ENCODE assay signal across 15 cellular contexts in the genomic region with DNA sequence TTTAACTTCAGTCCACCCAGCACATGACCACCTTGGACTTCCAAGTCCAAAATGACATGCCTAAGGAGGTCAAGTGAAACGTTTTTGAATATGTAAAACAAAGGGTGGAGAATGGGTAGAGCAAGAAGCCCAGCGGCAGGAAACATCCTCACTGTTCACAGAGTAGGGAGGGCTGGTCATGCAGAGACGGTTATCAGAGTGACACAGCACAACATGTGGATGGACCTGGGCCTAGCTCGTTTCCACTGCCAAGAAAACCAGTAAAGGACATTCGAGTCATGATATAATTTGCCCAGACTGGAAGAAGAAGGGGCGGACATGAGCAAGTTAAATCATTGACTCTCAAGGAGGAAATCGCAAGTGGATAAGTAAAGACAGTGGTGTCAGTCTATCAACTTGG.
DNase-seq lines count a peak whose midpoint lies in the region; ATAC-seq and TF ChIP-seq lines count a peak whose summit lies in the region.
"Had no signal": no experiment of that assay in that cellular context is flagged by ENCODE, and none has a peak within 500 bp of the region (broad histone marks: within the 10 kb centered on the region; RNA-seq: fewer than 3 reads in every experiment).

No MANE protein-coding gene starts in this region.

- peak overlapping the region; percentile 22 for H3K27ac ChIP-seq in angular gyrus (ENCODE audit: low read depth, low read length)
- H3K27ac ChIP-seq in body of pancreas = no peak overlapping the region
- H3K27ac ChIP-seq: parathyroid adenoma, thyroid gland had no signal

- no peak overlapping the region for H3K4me3 Mint-ChIP-seq in stimulated activated naive CD8-positive, alpha-beta T cell treated with anti-CD3 and anti-CD28 coated beads, Interleukin-15, amount 100 ng/mL, for 72 hours
- H3K4me3 Mint-ChIP-seq: CD4-positive, alpha-beta memory T cell had no signal

- H3K27me3 Mint-ChIP-seq in stimulated activated naive CD8-positive, alpha-beta T cell treated with anti-CD3 and anti-CD28 coated beads, Interleukin-15, amount 100 ng/mL, for 72 hours = no peaks in the 10 kb centered on the region
- H3K27me3 Mint-ChIP-seq: CD4-positive, alpha-beta memory T cell had no signal

- H3K27ac Mint-ChIP-seq in stimulated activated naive CD8-positive, alpha-beta T cell treated with anti-CD3 and anti-CD28 coated beads, Interleukin-15, amount 100 ng/mL, for 72 hours = peak overlapping the region; percentile 7 to 44

- ATAC-seq in stimulated activated naive CD8-positive, alpha-beta T cell treated with anti-CD3 and anti-CD28 coated beads, Interleukin-15, amount 100 ng/mL, for 72 hours = no peak
- no peak for ATAC-seq in GM21381 (IDR thresholded peaks at IDR 0.05; ENCODE audit: unreplicated experiment)
- ATAC-seq in body of pancreas = no peak

- H3K4me1 ChIP-seq in body of pancreas = peaks cover 23% of the 10 kb centered on the region
- H3K4me1 ChIP-seq: thyroid gland had no signal

- H3K4me1 Mint-ChIP-seq in stimulated activated naive CD8-positive, alpha-beta T cell treated with anti-CD3 and anti-CD28 coated beads, Interleukin-15, amount 100 ng/mL, for 72 hours = no peaks in the 10 kb centered on the region

- H3K9me3 ChIP-seq in body of pancreas = no peaks in the 10 kb centered on the region
- H3K9me3 ChIP-seq: thyroid gland had no signal

- H3K27me3 ChIP-seq in body of pancreas = no peaks in the 10 kb centered on the region
- H3K27me3 ChIP-seq: thyroid gland had no signal

- intact Hi-C loops in cardiac septum (cut with DNase I) = no loop called here
- intact Hi-C loops in body of pancreas (cut with DNase I) = no loop called here

- no peak for TF ChIP-seq POLR2A in body of pancreas (IDR thresholded peaks at IDR 0.05)

- H3K9me3 Mint-ChIP-seq in stimulated activated naive CD8-positive, alpha-beta T cell treated with anti-CD3 and anti-CD28 coated beads, Interleukin-15, amount 100 ng/mL, for 72 hours = no peaks in the 10 kb centered on the region
- H3K9me3 Mint-ChIP-seq: CD4-positive, alpha-beta memory T cell had no signal

- H3K36me3 ChIP-seq in body of pancreas (replicated peaks in 1 of 2; ENCODE audit: insufficient read depth in 1 of 2, low read depth in 2 of 2) = peaks cover 19 to 42% of the 10 kb centered on the region in 2 donors

- DNase-seq in HUDEP-2 (lab: John Stamatoyannopoulos, UW; ENCODE audit: unreplicated experiment in 76 of 76) (peak in 60 of 76 experiments; percentile 1 to 74 (median 28)), cardiac septum (ENCODE audit: low spot score) (peak; percentile 72), Kasumi-1 (lab: John Stamatoyannopoulos, UW) (no peak), body of pancreas (no peak)
- DNase-seq in stimulated activated naive CD8-positive, alpha-beta T cell treated with anti-CD3 and anti-CD28 coated beads, Interleukin-15, amount 100 ng/mL, for 72 hours = no peak
- DNase-seq: activated CD4-positive, alpha-beta T cell treated with anti-CD3 and anti-CD28 coated beads, Interleukin-2, amount 50 U/mL, for 1 hour; aorta; CD4-positive, alpha-beta memory T cell; effector memory CD4-positive, alpha-beta T cell; NCI-H2081 treated with DMSO at 0.1 percent for 48 hours; NCI-H748 treated with DMSO at 0.1 percent for 48 hours; thyroid gland had no signal

- H3K4me3 ChIP-seq in body of pancreas = no peak overlapping the region
- H3K4me3 ChIP-seq: thyroid gland had no signal

- TF ChIP-seq CTCF in body of pancreas (IDR thresholded peaks at IDR 0.05) = no peak

- 51 to 62% methylated on average over 7 of the region's 7 CpGs for WGBS in body of pancreas, 2 donors

Comparison
In these comparisons a context has a peak if more than half of its experiments do, and no peak if none do; other contexts are left out.
1. DNase-seq: peak in HUDEP-2 (60 of 76) and cardiac septum (single experiment); none in stimulated activated naive CD8-positive, alpha-beta T cell treated with anti-CD3 and anti-CD28 coated beads, Interleukin-15, amount 100 ng/mL, for 72 hours (0 of 2), Kasumi-1 (0 of 2) and body of pancreas (0 of 4).